Comparison of ENCODE assay signal across 10 cellular contexts in genomic region chr13:98975822-98976261, GRCh38. TPM values are rescaled to one million over a fixed set of nuclear protein-coding genes. Genes with fewer than 3 reads are reported as not detected.
DNase-seq lines count a peak whose midpoint lies in the region; ATAC-seq and TF ChIP-seq lines count a peak whose summit lies in the region.
"Had no signal": no experiment of that assay in that cellular context is flagged by ENCODE, and none has a peak within 500 bp of the region (broad histone marks: within the 10 kb centered on the region; RNA-seq: fewer than 3 reads in every experiment).

No MANE protein-coding gene starts in this region.

- H2BK5ac ChIP-seq in mesenchymal stem cell (ENCODE audit: low read depth, low read length, poor library complexity, severe bottlenecking): no peak overlapping the region

- ATAC-seq in GM19351 (IDR thresholded peaks at IDR 0.05; ENCODE audit: unreplicated experiment) (no peak), GM19452 (IDR thresholded peaks at IDR 0.05; ENCODE audit: unreplicated experiment) (no peak)

- H3K14ac ChIP-seq in mesenchymal stem cell (ENCODE audit: low read length in 2 of 2): no peak overlapping the region

- 61% methylated on average over 5 of the region's 5 CpGs for WGBS in mesenchymal stem cell

- no peak overlapping the region for H3K23ac ChIP-seq in mesenchymal stem cell (ENCODE audit: low read length in 2 of 2)

- H3K27ac ChIP-seq in AG04450 (ENCODE audit: low read depth, low read length) (peak overlapping the region; percentile 31), HUES48 (ENCODE audit: low read depth, low read length) (peak overlapping the region; percentile 80), brain microvascular endothelial cell (peak overlapping the region; percentile 91), mesenchymal stem cell (ENCODE audit: low read length, poor library complexity, severe bottlenecking) (peak overlapping the region; percentile 41)

- DNase-seq in AG04450 (ENCODE audit: low read depth, low spot score) (no peak), brain microvascular endothelial cell (no peak), mesenchymal stem cell (peak; percentile 42), HK-2 (ENCODE audit: unreplicated experiment) (no peak), mesenteric fat pad (ENCODE audit: low spot score) (no peak)
- DNase-seq: foreskin melanocyte, NCI-H1436 had no signal

- H3K4me2 ChIP-seq in mesenchymal stem cell (ENCODE audit: low read length, poor library complexity, severe bottlenecking): peak overlapping the region; percentile 76

- H3K36me3 ChIP-seq in HUES48 (ENCODE audit: control insufficient read depth, insufficient read depth, low read length) (no peaks in the 10 kb centered on the region), brain microvascular endothelial cell (replicated peaks) (no peaks in the 10 kb centered on the region), mesenchymal stem cell (ENCODE audit: control insufficient read depth in 1 of 2, insufficient read depth in 2 of 2, low read depth in 1 of 2, low read length in 2 of 2) (no peaks in the 10 kb centered on the region)

- CTCF ChIA-PET in AG04450 (lab: Charles Lee): no interaction called here

- H3K27me3 ChIP-seq in AG04450 (ENCODE audit: control insufficient read depth, insufficient read depth, low read length) (no peaks in the 10 kb centered on the region), HUES48 (ENCODE audit: control insufficient read depth, insufficient read depth, low read length) (no peaks in the 10 kb centered on the region), brain microvascular endothelial cell (replicated peaks) (no peaks in the 10 kb centered on the region), mesenchymal stem cell (ENCODE audit: control insufficient read depth in 1 of 2, insufficient read depth in 1 of 2, low read length in 2 of 2) (no peaks in the 10 kb centered on the region)

- H3K18ac ChIP-seq in mesenchymal stem cell (ENCODE audit: low read depth in 1 of 2, low read length in 2 of 2): peak overlapping the region in 1 of 2 experiments; percentile 8

- H2BK120ac ChIP-seq in mesenchymal stem cell (ENCODE audit: low read depth, low read length): no peak overlapping the region

- H4K8ac ChIP-seq in mesenchymal stem cell (ENCODE audit: low read length): no peak overlapping the region

- H3K9me3 ChIP-seq in AG04450 (ENCODE audit: control insufficient read depth, insufficient read depth, low read length): no peaks in the 10 kb centered on the region
- no peaks in the 10 kb centered on the region for H3K9me3 ChIP-seq in HUES48 (ENCODE audit: control insufficient read depth, insufficient read depth, low read length)
- H3K9me3 ChIP-seq in mesenchymal stem cell (ENCODE audit: control insufficient read depth, low read length): no peaks in the 10 kb centered on the region

- H3K4me3 ChIP-seq in AG04450 (ENCODE audit: low read depth, low read length) (no peak overlapping the region), HUES48 (ENCODE audit: low read depth, low read length) (peak overlapping the region; percentile 11; the same call in 1 of the 2 replicates), brain microvascular endothelial cell (ENCODE audit: low read depth, low read length) (no peak overlapping the region), mesenchymal stem cell (ENCODE audit: insufficient read depth in 1 of 2, low read depth in 1 of 2, low read length in 2 of 2) (peak overlapping the region in 1 of 2 experiments; percentile 1)

- H3K4ac ChIP-seq in mesenchymal stem cell (ENCODE audit: low read depth in 1 of 2, low read length in 2 of 2): peak overlapping the region in 1 of 2 experiments; percentile 24

- H3K9ac ChIP-seq in HUES48 (ENCODE audit: low read depth, low read length): no peak overlapping the region
- no peak overlapping the region for H3K9ac ChIP-seq in mesenchymal stem cell (ENCODE audit: low read length)

- TF ChIP-seq CTCF in AG04450 (IDR thresholded peaks at IDR 0.05; ENCODE audit: low read depth, low read length): no peak
- TF ChIP-seq CTCF in brain microvascular endothelial cell (IDR thresholded peaks at IDR 0.05; ENCODE audit: low read depth, low read length, missing control alignments): no peak

- H3K4me1 ChIP-seq in HUES48 (ENCODE audit: control insufficient read depth, insufficient read depth, low read length) (peaks cover 47% of the 10 kb centered on the region), mesenchymal stem cell (ENCODE audit: control insufficient read depth, insufficient read depth, low read depth, low read length) (peaks cover 18% of the 10 kb centered on the region)

- peak overlapping the region in 1 of 2 experiments; percentile 10 for H2BK12ac ChIP-seq in mesenchymal stem cell (ENCODE audit: low read length in 2 of 2)

- peak overlapping the region; percentile 49 for H2AK5ac ChIP-seq in mesenchymal stem cell (ENCODE audit: low read length, severe bottlenecking)

- no peak overlapping the region for H2AFZ ChIP-seq in mesenchymal stem cell (ENCODE audit: low read depth, low read length)

- in situ Hi-C loops in brain microvascular endothelial cell (cut with HindIII; ENCODE audit: low pct_ligation_motif_present, low sequenced_read_pairs): no loop called here

- POLR2A ChIA-PET in AG04450 (lab: Yijun Ruan, JAX): no interaction called here

- H3K79me1 ChIP-seq in mesenchymal stem cell (replicated peaks; ENCODE audit: low read length, poor library complexity, severe bottlenecking): peaks cover 5% of the 10 kb centered on the region

- H2BK15ac ChIP-seq in mesenchymal stem cell (ENCODE audit: low read depth, poor library complexity, severe bottlenecking): no peak overlapping the region

- H4K91ac ChIP-seq in mesenchymal stem cell (ENCODE audit: low read length): no peak overlapping the region

RNA-seq across cellular contexts. Expression of gene DOCK9, which starts 2.0 kb away (rescaled TPM):
- 9.1 and 9.6 TPM in 2 replicates for polyA plus RNA-seq in AG04450 (2011; rRNA removed)
- polyA minus RNA-seq in AG04450 (2011; rRNA and poly(A)+ RNA removed): 11.7 and 11.9 TPM in 2 replicates
- polyA plus RNA-seq in mesenchymal stem cell (2013, experiment 1 of 2): 22.0 TPM
- polyA plus RNA-seq in mesenchymal stem cell (2013, experiment 2 of 2): 20.8 TPM
- total RNA-seq in mesenteric fat pad: 127 TPM

Comparison
In these comparisons a context has a peak if more than half of its experiments do, and no peak if none do; other contexts are left out.
1. H3K27ac ChIP-seq: peak in every context shown above with its lines; median percentile 91 in brain microvascular endothelial cell; 80 in HUES48; 41 in mesenchymal stem cell; 31 in AG04450.